ENCODE assay signal across 8 cellular contexts in the genomic region with DNA sequence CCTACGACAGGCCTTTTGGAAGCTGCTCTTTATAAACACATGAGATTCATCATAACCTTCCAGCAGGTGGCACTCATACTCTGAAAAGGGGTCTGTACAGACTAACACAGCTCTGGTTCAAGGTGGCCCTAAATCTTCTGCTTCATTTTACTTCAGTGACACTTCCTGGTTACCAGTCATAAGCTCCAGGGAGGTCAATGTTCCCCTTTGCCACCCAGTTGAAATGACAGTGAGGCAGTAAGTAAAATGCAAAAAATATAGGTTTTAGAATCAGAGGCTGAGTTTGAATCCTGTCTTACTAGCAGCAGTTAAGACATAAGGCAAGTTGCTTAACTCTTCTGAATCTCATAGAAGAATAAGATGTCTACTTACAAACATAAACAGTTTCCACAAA.
DNase-seq lines count a peak whose midpoint lies in the region; ATAC-seq and TF ChIP-seq lines count a peak whose summit lies in the region.

No MANE protein-coding gene starts in this region.

- peak; percentile 99 for ATAC-seq in GM21447 (IDR thresholded peaks at IDR 0.05; ENCODE audit: unreplicated experiment)

- peak; percentile 81 for TF ChIP-seq RAD21 in neural cell (conservative IDR thresholded peaks at IDR 0.05)

- intact Hi-C loops in tibial artery (cut with DNase I; ENCODE audit: low total_unique reads): loop anchor here (5.0 kb wide), 1 partner anchor 195 kb away; no protein-coding TSS in a partner anchor

- DNase-seq in DMS53 treated with DMSO at 0.1 percent for 48 hours (lab: John Stamatoyannopoulos, UW; ENCODE audit: unreplicated experiment) (peak; percentile 74), HS-5 (ENCODE audit: low read depth) (peak; percentile 63), NOMO-1 treated with DMSO at 0.1 percent for 48 hours (lab: John Stamatoyannopoulos, UW; ENCODE audit: unreplicated experiment) (peak; percentile 95), fibroblast of gingiva (ENCODE audit: low read depth) (peak; percentile 70), tibial artery (peak in 1 of 2 donors; percentile 58)
- DNase-seq in activated CD8-positive, alpha-beta memory T cell treated with anti-CD3 and anti-CD28 coated beads, Interleukin-2, amount 50 U/mL, for 4 hours: peak; percentile 50

- H3K4me3 ChIP-seq in neural cell (ENCODE audit: low read length) (no peak overlapping the region), tibial artery (no peak overlapping the region)

- H3K27ac ChIP-seq in neural cell (ENCODE audit: low read length) (no peak overlapping the region), tibial artery (no peak overlapping the region)

- no peak overlapping the region for H2AFZ ChIP-seq in neural cell (ENCODE audit: low read depth, low read length)

- H3K9me2 ChIP-seq in neural cell (ENCODE audit: insufficient read depth, low read length): no peaks in the 10 kb centered on the region

- no peaks in the 10 kb centered on the region for H3K9me3 ChIP-seq in neural cell (ENCODE audit: low read length)
- no peaks in the 10 kb centered on the region for H3K9me3 ChIP-seq in tibial artery

- peaks cover 5% of the 10 kb centered on the region for H3K79me2 ChIP-seq in neural cell (replicated peaks; ENCODE audit: insufficient read depth, low read length)

- no peaks in the 10 kb centered on the region for H4K20me1 ChIP-seq in neural cell (ENCODE audit: insufficient read depth)

- peaks cover 0 to 12% (median 0%) of the 10 kb centered on the region in 4 donors for H3K4me1 ChIP-seq in tibial artery

- H3K4me2 ChIP-seq in neural cell (ENCODE audit: low read length): no peak overlapping the region

- no peak overlapping the region for H3K9ac ChIP-seq in neural cell (ENCODE audit: low read length)

- no peaks in the 10 kb centered on the region for H3F3A ChIP-seq in neural cell (ENCODE audit: insufficient read depth, low read length, poor library complexity, severe bottlenecking)

- TF ChIP-seq CTCF in neural cell (IDR thresholded peaks at IDR 0.05; ENCODE audit: poor library complexity, severe bottlenecking) (peak; percentile 81), tibial artery (IDR thresholded peaks at IDR 0.05) (peak; percentile 60 to 77)

- TF ChIP-seq EP300 in neural cell (conservative IDR thresholded peaks at IDR 0.05; ENCODE audit: poor library complexity, severe bottlenecking): no peak

- H3K27me3 ChIP-seq in neural cell (ENCODE audit: insufficient read depth, low read depth, low read length) (no peaks in the 10 kb centered on the region), tibial artery (no peaks in the 10 kb centered on the region)

- no peaks in the 10 kb centered on the region for H3K36me3 ChIP-seq in neural cell (ENCODE audit: insufficient read depth, low read length)
- H3K36me3 ChIP-seq in tibial artery: no peaks in the 10 kb centered on the region

TF ChIP-seq in neural cell, 6 proteins besides CTCF, POLR2A, EP300 and RAD21:
- TF ChIP-seq POLR2AphosphoS5 (IDR thresholded peaks at IDR 0.05) (no peak), MXI1 (conservative IDR thresholded peaks at IDR 0.05; ENCODE audit: poor library complexity, severe bottlenecking) (no peak), TAF1 (IDR thresholded peaks at IDR 0.05; ENCODE audit: low read depth) (no peak), EZH2 (IDR thresholded peaks at IDR 0.05; ENCODE audit: borderline replicate concordance, insufficient read depth, low read length, poor library complexity, severe bottlenecking) (no peak), SMC3 (conservative IDR thresholded peaks at IDR 0.05; ENCODE audit: poor library complexity) (peak; percentile 86)
- TF ChIP-seq, protein P1, sequence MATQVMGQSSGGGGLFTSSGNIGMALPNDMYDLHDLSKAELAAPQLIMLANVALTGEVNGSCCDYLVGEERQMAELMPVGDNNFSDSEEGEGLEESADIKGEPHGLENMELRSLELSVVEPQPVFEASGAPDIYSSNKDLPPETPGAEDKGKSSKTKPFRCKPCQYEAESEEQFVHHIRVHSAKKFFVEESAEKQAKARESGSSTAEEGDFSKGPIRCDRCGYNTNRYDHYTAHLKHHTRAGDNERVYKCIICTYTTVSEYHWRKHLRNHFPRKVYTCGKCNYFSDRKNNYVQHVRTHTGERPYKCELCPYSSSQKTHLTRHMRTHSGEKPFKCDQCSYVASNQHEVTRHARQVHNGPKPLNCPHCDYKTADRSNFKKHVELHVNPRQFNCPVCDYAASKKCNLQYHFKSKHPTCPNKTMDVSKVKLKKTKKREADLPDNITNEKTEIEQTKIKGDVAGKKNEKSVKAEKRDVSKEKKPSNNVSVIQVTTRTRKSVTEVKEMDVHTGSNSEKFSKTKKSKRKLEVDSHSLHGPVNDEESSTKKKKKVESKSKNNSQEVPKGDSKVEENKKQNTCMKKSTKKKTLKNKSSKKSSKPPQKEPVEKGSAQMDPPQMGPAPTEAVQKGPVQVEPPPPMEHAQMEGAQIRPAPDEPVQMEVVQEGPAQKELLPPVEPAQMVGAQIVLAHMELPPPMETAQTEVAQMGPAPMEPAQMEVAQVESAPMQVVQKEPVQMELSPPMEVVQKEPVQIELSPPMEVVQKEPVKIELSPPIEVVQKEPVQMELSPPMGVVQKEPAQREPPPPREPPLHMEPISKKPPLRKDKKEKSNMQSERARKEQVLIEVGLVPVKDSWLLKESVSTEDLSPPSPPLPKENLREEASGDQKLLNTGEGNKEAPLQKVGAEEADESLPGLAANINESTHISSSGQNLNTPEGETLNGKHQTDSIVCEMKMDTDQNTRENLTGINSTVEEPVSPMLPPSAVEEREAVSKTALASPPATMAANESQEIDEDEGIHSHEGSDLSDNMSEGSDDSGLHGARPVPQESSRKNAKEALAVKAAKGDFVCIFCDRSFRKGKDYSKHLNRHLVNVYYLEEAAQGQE (IDR thresholded peaks at IDR 0.05; ENCODE audit: borderline replicate concordance): no peak
